8 cellular contexts compared by ENCODE assay signal in the genomic region with DNA sequence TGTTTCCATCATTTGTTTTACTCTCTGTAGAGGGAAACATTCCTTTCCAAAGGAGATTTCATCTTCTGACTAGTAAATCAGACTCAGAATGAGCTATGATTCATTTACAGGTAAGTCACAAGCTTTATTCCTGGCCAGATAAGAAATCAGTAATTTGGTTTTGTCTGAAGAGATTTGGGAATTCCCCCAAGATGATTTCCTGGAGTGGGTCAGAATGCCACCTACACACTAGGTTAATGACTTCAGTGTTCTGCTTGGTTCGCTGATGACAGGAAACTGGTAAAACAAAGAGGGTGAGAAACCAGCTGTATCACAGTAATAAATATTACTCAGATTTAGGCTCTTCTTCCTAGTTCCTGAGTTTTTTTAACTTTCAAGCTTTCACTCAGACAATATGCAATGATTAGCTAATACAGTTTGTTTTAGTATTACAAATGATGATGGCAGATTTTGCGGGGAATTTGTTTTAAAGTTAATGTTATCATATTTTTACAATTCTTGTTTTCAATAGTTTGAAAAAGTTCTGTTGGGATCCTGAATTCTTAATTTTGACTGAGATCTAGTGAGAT. TPM values are rescaled to one million over a fixed set of nuclear protein-coding genes. Genes with fewer than 3 reads are reported as not detected.
DNase-seq lines count a peak whose midpoint lies in the region; ATAC-seq and TF ChIP-seq lines count a peak whose summit lies in the region.

No MANE protein-coding gene starts in this region.

- H3K27ac ChIP-seq in psoas muscle = no peak overlapping the region

- DNase-seq in glomerular visceral epithelial cell (ENCODE audit: extremely low spot score) (peak; percentile 70), cerebellar nuclear complex (lab: John Stamatoyannopoulos, UW) (no peak), NOMO-1 (lab: John Stamatoyannopoulos, UW; ENCODE audit: unreplicated experiment in 2 of 2) (no peak), NCI-H1694 treated with DMSO at 0.1 percent for 48 hours (lab: John Stamatoyannopoulos, UW) (no peak), psoas muscle (no peak)

- intact Hi-C loops in psoas muscle (cut with DNase I) = no loop called here

- no peaks in the 10 kb centered on the region for H3K36me3 ChIP-seq in psoas muscle (ENCODE audit: insufficient read depth in 1 of 2, low read depth in 1 of 2)

- H3K4me1 ChIP-seq in psoas muscle = no peaks in the 10 kb centered on the region

- no peak for TF ChIP-seq CTCF in psoas muscle (IDR thresholded peaks at IDR 0.05)

- H3K9me3 ChIP-seq in psoas muscle = no peaks in the 10 kb centered on the region

- 49 to 63% (median 55%) methylated on average over 2 of the region's 2 CpGs for WGBS in psoas muscle, 3 donors

- ATAC-seq in GM18511 (IDR thresholded peaks at IDR 0.05; ENCODE audit: unreplicated experiment) (peak; percentile 99), GM21447 (IDR thresholded peaks at IDR 0.05; ENCODE audit: unreplicated experiment) (peak; percentile 97), HG03342 (IDR thresholded peaks at IDR 0.05; ENCODE audit: unreplicated experiment) (peak; percentile 96), psoas muscle (no peak)

- no peaks in the 10 kb centered on the region for H3K27me3 ChIP-seq in psoas muscle (ENCODE audit: insufficient read depth in 3 of 3, low read length in 2 of 3)

- H3K4me3 ChIP-seq in psoas muscle = no peak overlapping the region

RNA-seq across cellular contexts. Expression of a gene that starts 8.3 kb away (rescaled TPM):
- not detected for total RNA-seq in psoas muscle
- polyA plus RNA-seq in psoas muscle = not detected

RNA-seq across cellular contexts. Expression of a gene that starts 44.3 kb away (rescaled TPM):
- under 1 TPM in 1 of 4 donors, not detected in 3; 0.06 TPM for total RNA-seq in psoas muscle
- polyA plus RNA-seq in psoas muscle = under 1 TPM in 1 of 3 donors, not detected in 2; 0.01 TPM

Comparison
In these comparisons a context has a peak if more than half of its experiments do, and no peak if none do; other contexts are left out.
1. ATAC-seq: peak in GM18511 (single experiment), GM21447 (single experiment) and HG03342 (single experiment); none in psoas muscle (0 of 4).